ENCODE assay signal across 1 cellular context in genomic region chr22:39316440-39317083, GRCh38.
A peak's percentile ranks its signal among the peaks of the same experiment; 100 is the strongest.
TF ChIP-seq lines count a peak whose summit lies in the region.

No MANE protein-coding gene starts in this region.

TF ChIP-seq in SK-N-SH, 30 proteins besides CTCF, POLR2A, EP300 and RAD21 (continued from another document):
- no peak for TF ChIP-seq USF2 (IDR thresholded peaks at IDR 0.05; ENCODE audit: borderline replicate concordance, low read depth, low read length)
- TF ChIP-seq MXI1 (IDR thresholded peaks at IDR 0.05; ENCODE audit: low read depth, low read length): no peak
- TF ChIP-seq NRF1 (IDR thresholded peaks at IDR 0.05; ENCODE audit: low read depth, low read length): no peak
- TF ChIP-seq RCOR1 (IDR thresholded peaks at IDR 0.05; ENCODE audit: low read length): no peak
- TF ChIP-seq SMC3 (IDR thresholded peaks at IDR 0.05; ENCODE audit: low read depth, low read length): peak; percentile 30; the same call in 1 of the 2 replicates
- no peak for TF ChIP-seq FOXJ3 (CRISPR knock-in tag; IDR thresholded peaks at IDR 0.05)
- peak; percentile 69 for TF ChIP-seq FOSL2 (IDR thresholded peaks at IDR 0.05; ENCODE audit: borderline replicate concordance, low read depth)
